Comparison of ENCODE assay signal across 19 cellular contexts in genomic region chr17:21370430-21370829, GRCh38. TPM values are rescaled to one million over a fixed set of nuclear protein-coding genes. Genes with fewer than 3 reads are reported as not detected.
DNase-seq lines count a peak whose midpoint lies in the region; ATAC-seq and TF ChIP-seq lines count a peak whose summit lies in the region.
"Had no signal": no experiment of that assay in that cellular context is flagged by ENCODE, and none has a peak within 500 bp of the region (broad histone marks: within the 10 kb centered on the region; RNA-seq: fewer than 3 reads in every experiment).

No MANE protein-coding gene starts in this region.

- ATAC-seq in Right ventricle myocardium inferior = peak; percentile 94
- ATAC-seq: pancreas had no signal

- H3K27me3 Mint-ChIP-seq in nephron progenitor cell (ENCODE audit: low read depth, poor library complexity) (peaks cover 31% of the 10 kb centered on the region), endothelial cell (ENCODE audit: unreplicated experiment) (peaks cover 22% of the 10 kb centered on the region)

- DNase-seq in CMK (ENCODE audit: low read depth) (peak; percentile 9), NCI-H82 treated with DMSO at 0.1 percent for 48 hours (lab: John Stamatoyannopoulos, UW; ENCODE audit: unreplicated experiment) (peak; percentile 19), Right ventricle myocardium inferior (ENCODE audit: missing footprints) (peak; percentile 83), nephron progenitor cell (peak; percentile 44), endothelial cell (ENCODE audit: low spot score) (no peak), NCI-H2029 treated with DMSO at 0.1 percent for 48 hours (lab: John Stamatoyannopoulos, UW) (no peak), GM03348 (ENCODE audit: low spot score) (no peak)
- DNase-seq in activated T-cell treated with anti-CD3 and anti-CD28 coated beads, Interleukin-2, amount 50 U/mL, for 48 hours = no peak
- DNase-seq: activated naive CD4-positive, alpha-beta T cell treated with anti-CD3 and anti-CD28 coated beads for 36 hours; DMS153; IMR-90; lower lobe of right lung; NCI-H1105 treated with DMSO at 0.1 percent for 48 hours; NCI-H510A treated with DMSO at 0.1 percent for 48 hours; SHP77 treated with DMSO at 0.1 percent for 48 hours; upper lobe of left lung had no signal

- H3K27ac Mint-ChIP-seq in nephron progenitor cell = no peak overlapping the region
- H3K27ac Mint-ChIP-seq in endothelial cell (ENCODE audit: unreplicated experiment) = no peak overlapping the region
- H3K27ac Mint-ChIP-seq: activated naive CD4-positive, alpha-beta T cell treated with anti-CD3 and anti-CD28 coated beads for 36 hours had no signal

- no peak for TF ChIP-seq CTCF in nephron progenitor cell (IDR thresholded peaks at IDR 0.05)
- no peak for TF ChIP-seq CTCF in endothelial cell (IDR thresholded peaks at IDR 0.05; ENCODE audit: unreplicated experiment)

- H3K4me3 Mint-ChIP-seq in nephron progenitor cell (peak overlapping the region; percentile 29), endothelial cell (ENCODE audit: unreplicated experiment) (no peak overlapping the region)
- H3K4me3 Mint-ChIP-seq: activated naive CD4-positive, alpha-beta T cell treated with anti-CD3 and anti-CD28 coated beads for 36 hours; central memory CD8-positive, alpha-beta T cell had no signal

- intact Hi-C loops in Right ventricle myocardium inferior (cut with DNase I) = loop anchor here (5.0 kb wide), 1 partner anchor 83 kb away; no protein-coding TSS in a partner anchor

- H3K4me1 Mint-ChIP-seq in nephron progenitor cell (peaks cover 41% of the 10 kb centered on the region), endothelial cell (ENCODE audit: unreplicated experiment) (no peaks in the 10 kb centered on the region)

- H3K9me3 Mint-ChIP-seq in nephron progenitor cell (no peaks in the 10 kb centered on the region), endothelial cell (ENCODE audit: unreplicated experiment) (no peaks in the 10 kb centered on the region)
- H3K9me3 Mint-ChIP-seq: activated naive CD4-positive, alpha-beta T cell treated with anti-CD3 and anti-CD28 coated beads for 36 hours; central memory CD8-positive, alpha-beta T cell had no signal

- H3K36me3 Mint-ChIP-seq in nephron progenitor cell (ENCODE audit: low read depth) = no peaks in the 10 kb centered on the region
- no peaks in the 10 kb centered on the region for H3K36me3 Mint-ChIP-seq in endothelial cell (ENCODE audit: low read depth, unreplicated experiment)

RNA-seq across cellular contexts. Expression of gene KCNJ12, which starts 5.7 kb away (rescaled TPM):
- 12.6 TPM for total RNA-seq in Right ventricle myocardium inferior
- 0.56 TPM for total RNA-seq in endothelial cell (ENCODE audit: unreplicated experiment)
- total RNA-seq: activated CD8-positive, alpha-beta memory T cell treated with anti-CD3 and anti-CD28 coated beads for 36 hours; activated naive CD4-positive, alpha-beta T cell treated with anti-CD3 and anti-CD28 coated beads for 36 hours had no signal

Comparison
In these comparisons a context has a peak if more than half of its experiments do, and no peak if none do; other contexts are left out.
1. DNase-seq: peak in CMK (single experiment), NCI-H82 treated with DMSO at 0.1 percent for 48 hours (single experiment), Right ventricle myocardium inferior (single experiment) and nephron progenitor cell (single experiment); none in endothelial cell (single experiment), NCI-H2029 treated with DMSO at 0.1 percent for 48 hours (single experiment), GM03348 (single experiment) and activated T-cell treated with anti-CD3 and anti-CD28 coated beads, Interleukin-2, amount 50 U/mL, for 48 hours (0 of 2).